In genomic region chr17:17684901-17685774, GRCh38 we compare ENCODE assay signal across 9 cellular contexts. TPM values are rescaled to one million over a fixed set of nuclear protein-coding genes. Genes with fewer than 3 reads are reported as not detected.
DNase-seq lines count a peak whose midpoint lies in the region; ATAC-seq, FAIRE-seq and TF ChIP-seq lines count a peak whose summit lies in the region.
"Had no signal": no experiment of that assay in that cellular context is flagged by ENCODE, and none has a peak within 500 bp of the region (broad histone marks: within the 10 kb centered on the region; RNA-seq: fewer than 3 reads in every experiment).

No MANE protein-coding gene starts in this region.

- H3K4me1 Mint-ChIP-seq in activated CD4-positive, alpha-beta memory T cell treated with anti-CD3 and anti-CD28 coated beads, Interleukin-2, amount 10 ng/mL, durations not matched to agents 7 days and 5 days: peaks cover 27% of the 10 kb centered on the region

- POLR2A ChIA-PET in activated CD4-positive, alpha-beta memory T cell treated with anti-CD3 and anti-CD28 coated beads, Interleukin-2, amount 10 ng/mL, durations not matched to agents 7 days and 5 days (lab: Charles Lee): no interaction called here

- WGBS in GM23248 (ENCODE audit: low coverage in 1 of 2, low lambda C conversion rate in 2 of 2, missing lambda C conversion rate in 2 of 2), 2 experiments: 64 to 69% methylated on average over 14 to 15 of the region's 15 CpGs
- 8 to 15% methylated on average over 2 to 9 of the region's 15 CpGs for WGBS in gastroesophageal sphincter (ENCODE audit: low coverage in 1 of 2), 2 donors
- 38 to 59% (median 43%) methylated on average over 15 of the region's 15 CpGs for WGBS in small intestine, 3 donors

- no peak overlapping the region for H3K27ac Mint-ChIP-seq in activated CD4-positive, alpha-beta memory T cell treated with anti-CD3 and anti-CD28 coated beads, Interleukin-2, amount 10 ng/mL, durations not matched to agents 7 days and 5 days

- H3K27me3 ChIP-seq in GM23248 (replicated peaks; ENCODE audit: insufficient read depth) (no peaks in the 10 kb centered on the region), gastroesophageal sphincter (no peaks in the 10 kb centered on the region), small intestine (ENCODE audit: control insufficient read depth in 2 of 2, insufficient read depth in 2 of 2, low read length in 2 of 2) (no peaks in the 10 kb centered on the region)

- peaks cover 3% of the 10 kb centered on the region for H3K27me3 Mint-ChIP-seq in activated CD4-positive, alpha-beta memory T cell treated with anti-CD3 and anti-CD28 coated beads, Interleukin-2, amount 10 ng/mL, durations not matched to agents 7 days and 5 days

- TF ChIP-seq EP300 in gastroesophageal sphincter (IDR thresholded peaks at IDR 0.05): no peak

- H3K4me3 Mint-ChIP-seq in activated CD4-positive, alpha-beta memory T cell treated with anti-CD3 and anti-CD28 coated beads, Interleukin-2, amount 10 ng/mL, durations not matched to agents 7 days and 5 days: no peak overlapping the region

- peaks cover 23% of the 10 kb centered on the region for H3F3A ChIP-seq in GM23248 (ENCODE audit: insufficient read depth)

- H3K4me3 ChIP-seq in GM23248: no peak overlapping the region
- no peak overlapping the region for H3K4me3 ChIP-seq in gastroesophageal sphincter
- no peak overlapping the region for H3K4me3 ChIP-seq in small intestine (ENCODE audit: low read depth in 1 of 2, low read length in 2 of 2)

- H3K9ac ChIP-seq in GM23248: peak overlapping the region; percentile 78

- no peak for ATAC-seq in gastroesophageal sphincter
- ATAC-seq in HG02973 (IDR thresholded peaks at IDR 0.05; ENCODE audit: unreplicated experiment): no peak

- DNase-seq in GM23248 (peak; percentile 67), small intestine (no peak), HTR-8/SVneo (ENCODE audit: insufficient read length, low spot score) (no peak)
- DNase-seq in activated CD4-positive, alpha-beta memory T cell treated with anti-CD3 and anti-CD28 coated beads, Interleukin-2, amount 10 ng/mL, durations not matched to agents 7 days and 5 days: no peak
- DNase-seq in activated CD8-positive, alpha-beta memory T cell treated with anti-CD3 and anti-CD28 coated beads, Interleukin-2, amount 50 U/mL, for 48 hours: no peak

- H3K36me3 Mint-ChIP-seq in activated CD4-positive, alpha-beta memory T cell treated with anti-CD3 and anti-CD28 coated beads, Interleukin-2, amount 10 ng/mL, durations not matched to agents 7 days and 5 days (ENCODE audit: low read depth): no peaks in the 10 kb centered on the region
- H3K36me3 Mint-ChIP-seq: IgD-negative memory B cell had no signal

- H3K9me2 ChIP-seq in GM23248 (ENCODE audit: insufficient read depth): no peaks in the 10 kb centered on the region

- no peaks in the 10 kb centered on the region for H3K9me3 Mint-ChIP-seq in activated CD4-positive, alpha-beta memory T cell treated with anti-CD3 and anti-CD28 coated beads, Interleukin-2, amount 10 ng/mL, durations not matched to agents 7 days and 5 days
- H3K9me3 Mint-ChIP-seq: IgD-negative memory B cell had no signal

- peak overlapping the region; percentile 96 for H3K27ac ChIP-seq in GM23248
- peak overlapping the region; percentile 95 for H3K27ac ChIP-seq in VCaP
- peak overlapping the region; percentile 25 to 99 (median 94) for H3K27ac ChIP-seq in gastroesophageal sphincter
- peak overlapping the region; percentile 2 to 88 for H3K27ac ChIP-seq in small intestine (ENCODE audit: low read depth in 1 of 2, low read length in 1 of 2)

- TF ChIP-seq POLR2A in gastroesophageal sphincter (IDR thresholded peaks at IDR 0.05): no peak

- H3K4me1 ChIP-seq in GM23248 (ENCODE audit: insufficient read depth) (peaks cover 30% of the 10 kb centered on the region), gastroesophageal sphincter (peaks cover 0 to 61% (median 35%) of the 10 kb centered on the region in 3 donors), small intestine (ENCODE audit: control insufficient read depth in 2 of 2, insufficient read depth in 1 of 2, low read depth in 1 of 2, low read length in 1 of 2) (peaks cover 0 to 13% of the 10 kb centered on the region in 2 donors)

- CTCF ChIA-PET in activated CD4-positive, alpha-beta memory T cell treated with anti-CD3 and anti-CD28 coated beads, Interleukin-2, amount 10 ng/mL, durations not matched to agents 7 days and 5 days (lab: Charles Lee): no interaction called here

- in situ Hi-C loops in GM23248 (cut with MboI): loop anchor here (25.0 kb wide), 2 partner anchors 177 to 352 kb away; partner anchors contain the start of genes ATPAF2 and GID4

- no peaks in the 10 kb centered on the region for H3K36me3 ChIP-seq in GM23248 (ENCODE audit: low read depth)
- H3K36me3 ChIP-seq in gastroesophageal sphincter: no peaks in the 10 kb centered on the region
- H3K36me3 ChIP-seq in small intestine (ENCODE audit: control insufficient read depth in 2 of 2, insufficient read depth in 2 of 2, low read length in 2 of 2): no peaks in the 10 kb centered on the region

- no peak overlapping the region for H2AFZ ChIP-seq in GM23248

- peaks cover 85% of the 10 kb centered on the region for H3K79me2 ChIP-seq in GM23248 (ENCODE audit: insufficient read depth)

- FAIRE-seq in small intestine (lab: Jason Lieb, UNC) (no peak), HTR-8/SVneo (lab: Jason Lieb, UNC) (no peak)

- no peak for TF ChIP-seq CTCF in VCaP (conservative IDR thresholded peaks at IDR 0.05)
- TF ChIP-seq CTCF in gastroesophageal sphincter (IDR thresholded peaks at IDR 0.05): no peak

- peak overlapping the region; percentile 62 for H3K4me2 ChIP-seq in GM23248 (ENCODE audit: unreplicated experiment)

- H4K20me1 ChIP-seq in GM23248 (ENCODE audit: insufficient read depth): no peaks in the 10 kb centered on the region

- H3K9me3 ChIP-seq in GM23248 (ENCODE audit: low read depth): no peaks in the 10 kb centered on the region
- H3K9me3 ChIP-seq in gastroesophageal sphincter: no peaks in the 10 kb centered on the region
- H3K9me3 ChIP-seq in small intestine (ENCODE audit: control insufficient read depth, low read depth): no peaks in the 10 kb centered on the region

RNA-seq across cellular contexts. Expression of gene RAI1, which starts 3.9 kb away (rescaled TPM):
- 9.1 and 17.8 TPM in 2 replicates for total RNA-seq in GM23248 (2014; rRNA removed; shearing (Covaris generic))
- polyA plus RNA-seq in GM23248 (2016; fragmentation: Nextera tagmentation; extraction: Ambion mirVana): 4.4 and 5.2 TPM in 2 replicates
- 10 to 100 TPM; 15.9 to 39.7 (median 28.3) TPM for total RNA-seq in gastroesophageal sphincter
- polyA plus RNA-seq in small intestine: 1 to 10 TPM; 2.4 to 9.3 (median 3.1) TPM
- total RNA-seq in activated CD4-positive, alpha-beta memory T cell treated with anti-CD3 and anti-CD28 coated beads, Interleukin-2, amount 10 ng/mL, durations not matched to agents 7 days and 5 days: 10 to 100 TPM; 16.7 TPM

Comparison
In these comparisons a context has a peak if more than half of its experiments do, and no peak if none do; other contexts are left out.
1. H3K27ac ChIP-seq: peak in every context shown above with its lines; median percentile 96 in GM23248; 95 in VCaP; 94 in gastroesophageal sphincter; 45 in small intestine.